In the genomic region with DNA sequence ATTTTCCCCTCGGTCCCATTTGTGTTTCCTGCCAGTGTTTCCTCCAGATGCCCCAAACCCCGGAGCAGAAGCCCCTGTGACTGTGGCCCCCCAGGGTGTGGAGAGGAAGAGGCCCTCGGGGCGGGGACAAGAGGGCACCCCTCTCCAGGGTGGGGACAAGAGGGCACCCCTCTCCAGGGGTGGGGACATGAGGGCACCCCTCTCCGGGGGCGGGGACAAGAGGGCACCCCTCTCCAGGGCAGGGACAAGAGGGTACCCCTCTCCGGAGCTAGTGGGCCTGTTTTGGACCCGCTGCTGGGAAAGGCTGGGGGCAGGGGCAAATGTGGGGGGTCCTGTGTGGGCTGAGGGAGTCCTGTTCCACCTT, we compare ENCODE assay signal across 19 cellular contexts. TPM values are rescaled to one million over a fixed set of nuclear protein-coding genes. Genes with fewer than 3 reads are reported as not detected.
DNase-seq lines count a peak whose midpoint lies in the region; TF ChIP-seq lines count a peak whose summit lies in the region.
"Had no signal": no experiment of that assay in that cellular context is flagged by ENCODE, and none has a peak within 500 bp of the region (broad histone marks: within the 10 kb centered on the region; RNA-seq: fewer than 3 reads in every experiment).

No MANE protein-coding gene starts in this region.

- H3K27ac Mint-ChIP-seq in CD14-positive monocyte = peak overlapping the region in 1 of 7 donors; percentile 80
- H3K27ac Mint-ChIP-seq: CD8-positive, alpha-beta T cell; HFFc6 had no signal

- TF ChIP-seq CTCF in CD14-positive monocyte (IDR thresholded peaks at IDR 0.05) (no peak), osteoblast (IDR thresholded peaks at IDR 0.05; ENCODE audit: extremely low read depth, low read depth, low read length) (no peak)

- no peaks in the 10 kb centered on the region for H4K20me1 ChIP-seq in osteoblast (ENCODE audit: insufficient read depth, low read length)

- H3K4me3 ChIP-seq in HUES64 (ENCODE audit: low read length) (peak overlapping the region; percentile 26; the same call in 1 of the 2 replicates), iPS-20b (ENCODE audit: low read length) (peak overlapping the region; percentile 45; the same call in 1 of the 2 replicates), osteoblast (ENCODE audit: insufficient read depth, low read length) (no peak overlapping the region)
- H3K4me3 ChIP-seq: PC-9 had no signal

- WGBS in HUES64 = 46% methylated on average over 8 of the region's 8 CpGs

- H3K9me3 Mint-ChIP-seq in CD14-positive monocyte = peaks cover 0 to 15% (median 7%) of the 10 kb centered on the region in 7 donors
- H3K9me3 Mint-ChIP-seq: CD8-positive, alpha-beta T cell; HFFc6 had no signal

- H2AFZ ChIP-seq in osteoblast (ENCODE audit: low read length) = no peak overlapping the region
- H2AFZ ChIP-seq: PC-9 had no signal

- H3K9ac ChIP-seq in HUES64 (ENCODE audit: low read depth, low read length) (peak overlapping the region; percentile 17; the same call in 1 of the 2 replicates), iPS-20b (ENCODE audit: low read depth, low read length) (no peak overlapping the region)

- H3K9me3 ChIP-seq in HUES64 (ENCODE audit: insufficient read depth, low read depth, low read length) (no peaks in the 10 kb centered on the region), iPS-20b (ENCODE audit: insufficient read depth, low read depth, low read length) (no peaks in the 10 kb centered on the region), osteoblast (ENCODE audit: low read depth, low read length) (no peaks in the 10 kb centered on the region)

- H3K4me3 Mint-ChIP-seq in CD14-positive monocyte = no peak overlapping the region
- H3K4me3 Mint-ChIP-seq: CD8-positive, alpha-beta T cell; HFFc6 had no signal

- H3K36me3 Mint-ChIP-seq in CD14-positive monocyte = no peaks in the 10 kb centered on the region
- H3K36me3 Mint-ChIP-seq: CD8-positive, alpha-beta T cell had no signal

- no peak overlapping the region for H3K4me2 ChIP-seq in osteoblast (ENCODE audit: insufficient read depth, low read length)
- H3K4me2 ChIP-seq: PC-9 had no signal

- H3K4me1 ChIP-seq in HUES64 (ENCODE audit: insufficient read depth, low read length) (peaks cover 13% of the 10 kb centered on the region), iPS-20b (ENCODE audit: insufficient read depth, low read length) (peaks cover 10% of the 10 kb centered on the region; the same call in 1 of the 2 replicates), osteoblast (ENCODE audit: insufficient read depth, low read length) (no peaks in the 10 kb centered on the region)

- no peaks in the 10 kb centered on the region for H3K79me2 ChIP-seq in osteoblast (ENCODE audit: insufficient read depth, low read length)

- H3K4me1 Mint-ChIP-seq in CD14-positive monocyte = no peaks in the 10 kb centered on the region

- peak overlapping the region; percentile 80 for H3K27ac ChIP-seq in HUES64 (ENCODE audit: low read depth, low read length)
- H3K27ac ChIP-seq in iPS-20b (ENCODE audit: low read length) = no peak overlapping the region
- no peak overlapping the region for H3K27ac ChIP-seq in osteoblast (ENCODE audit: low read depth, low read length)
- H3K27ac ChIP-seq: PC-9, RWPE1 had no signal

- peaks cover 12% of the 10 kb centered on the region for H3K27me3 ChIP-seq in HUES64 (ENCODE audit: insufficient read depth, low read length)
- peaks cover 19% of the 10 kb centered on the region for H3K27me3 ChIP-seq in iPS-20b (ENCODE audit: insufficient read depth, low read length)
- peaks cover 11% of the 10 kb centered on the region for H3K27me3 ChIP-seq in osteoblast (ENCODE audit: insufficient read depth, low read length)

- intact Hi-C loops in CD14-positive monocyte (cut with micrococcal nuclease) = no loop called here

- DNase-seq in CD14-positive monocyte (ENCODE audit: low spot score) (peak; percentile 41), osteoblast (ENCODE audit: insufficient read length, low spot score, missing footprints) (peak; percentile 23), NCI-H748 (lab: John Stamatoyannopoulos, UW; ENCODE audit: unreplicated experiment) (no peak), NCI-H226 (no peak), T-helper 2 cell (no peak), NCI-H2196 treated with DMSO at 0.1 percent for 48 hours (lab: John Stamatoyannopoulos, UW; ENCODE audit: unreplicated experiment) (no peak)
- DNase-seq: Calu3; CD8-positive, alpha-beta T cell; DMS79; HFFc6; KG1; MV-4-11; NCI-H1694 treated with DMSO at 0.1 percent for 48 hours; NCI-H510A treated with DMSO at 0.1 percent for 48 hours; PC-9 had no signal

- no peaks in the 10 kb centered on the region for H3K36me3 ChIP-seq in HUES64 (ENCODE audit: insufficient read depth, low read length)
- H3K36me3 ChIP-seq in iPS-20b (ENCODE audit: insufficient read depth, low read depth, low read length) = no peaks in the 10 kb centered on the region
- no peaks in the 10 kb centered on the region for H3K36me3 ChIP-seq in osteoblast (ENCODE audit: insufficient read depth, low read length)

- peaks cover 2 to 4% (median 3%) of the 10 kb centered on the region in 3 donors for H3K27me3 Mint-ChIP-seq in CD14-positive monocyte (ENCODE audit: low read depth in 3 of 3)

RNA-seq across cellular contexts. Expression of gene MYT1, which starts 13.2 kb away (rescaled TPM):
- not detected for polyA plus RNA-seq in CD14-positive monocyte
- 0.45 TPM for polyA plus RNA-seq in HUES64 (2013, experiment 1 of 2)
- 0.82 TPM for polyA plus RNA-seq in HUES64 (2013, experiment 2 of 2)
- total RNA-seq in osteoblast = not detected in 2 replicates
- total RNA-seq: CD8-positive, alpha-beta T cell; HFFc6; PC-9 had no signal
- polyA plus RNA-seq: BJ had no signal

Comparison
In these comparisons a context has a peak if more than half of its experiments do, and no peak if none do; other contexts are left out.
1. DNase-seq: peak in CD14-positive monocyte (single experiment) and osteoblast (single experiment); none in NCI-H748 (single experiment), NCI-H226 (single experiment), T-helper 2 cell (0 of 5) and NCI-H2196 treated with DMSO at 0.1 percent for 48 hours (single experiment).